ENCODE assay signal across 11 cellular contexts in the genomic region with DNA sequence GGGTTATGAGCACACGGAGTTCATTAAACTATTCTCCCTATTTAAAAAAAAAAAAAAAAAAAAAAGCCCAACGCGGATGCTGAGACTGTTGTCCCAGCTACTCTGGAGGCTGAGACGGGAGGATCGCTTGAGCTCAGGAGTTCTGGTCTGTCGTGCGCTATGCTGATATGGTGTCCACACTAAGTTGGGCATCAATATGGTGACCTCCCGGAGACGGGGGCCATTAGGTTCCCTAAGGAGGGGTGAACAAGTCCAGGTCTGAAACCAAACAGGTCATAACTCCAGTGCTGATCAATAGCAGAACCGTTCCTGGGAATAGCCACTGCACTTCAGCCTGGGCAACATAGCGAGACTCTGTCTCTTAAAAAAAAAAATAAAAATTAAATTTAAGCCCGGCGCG. TPM values are rescaled to one million over a fixed set of nuclear protein-coding genes. Genes with fewer than 3 reads are reported as not detected.
A peak's percentile ranks its signal among the peaks of the same experiment; 100 is the strongest.
DNase-seq lines count a peak whose midpoint lies in the region; ATAC-seq, FAIRE-seq and TF ChIP-seq lines count a peak whose summit lies in the region.
"Had no signal": no experiment of that assay in that cellular context is flagged by ENCODE, and none has a peak within 500 bp of the region (broad histone marks: within the 10 kb centered on the region; RNA-seq: fewer than 3 reads in every experiment).

No MANE protein-coding gene starts in this region.

- TF ChIP-seq CTCF in CD8-positive, alpha-beta T cell (IDR thresholded peaks at IDR 0.05) = no peak
- no peak for TF ChIP-seq CTCF in OCI-LY7 (conservative IDR thresholded peaks at IDR 0.05; ENCODE audit: low read length)

- no peaks in the 10 kb centered on the region for H3K36me3 Mint-ChIP-seq in CD8-positive, alpha-beta T cell
- H3K36me3 Mint-ChIP-seq in naive thymus-derived CD8-positive, alpha-beta T cell = peaks cover 0 to 2% (median 0%) of the 10 kb centered on the region in 3 donors

- peak overlapping the region; percentile 62 for H3K4me2 ChIP-seq in OCI-LY7 (ENCODE audit: low read length)

- peaks cover 7% of the 10 kb centered on the region for H3K4me1 Mint-ChIP-seq in CD8-positive, alpha-beta T cell (ENCODE audit: low read depth)
- H3K4me1 Mint-ChIP-seq in naive thymus-derived CD8-positive, alpha-beta T cell = peaks cover 4 to 10% (median 5%) of the 10 kb centered on the region in 4 donors

- H3K4me1 ChIP-seq in CD8-positive, alpha-beta T cell (ENCODE audit: insufficient read depth, low read length) = peaks cover 12% of the 10 kb centered on the region
- H3K4me1 ChIP-seq in OCI-LY7 (ENCODE audit: insufficient read depth, low read length, poor library complexity, severe bottlenecking) (peaks cover 7% of the 10 kb centered on the region), small intestine (ENCODE audit: control insufficient read depth in 2 of 2, insufficient read depth in 1 of 2, low read depth in 1 of 2, low read length in 1 of 2) (no peaks in the 10 kb centered on the region)

- peak in 1 of 7 experiments; percentile 39 for DNase-seq in CD8-positive, alpha-beta T cell
- DNase-seq in OCI-LY7 (ENCODE audit: low spot score) (no peak), ecto neural progenitor cell (ENCODE audit: low spot score) (peak; percentile 36), NCI-H1048 (lab: John Stamatoyannopoulos, UW) (no peak), GM12891 (ENCODE audit: insufficient read length, low spot score) (no peak), small intestine (no peak), NCI-H524 (lab: John Stamatoyannopoulos, UW) (no peak)
- DNase-seq in naive thymus-derived CD8-positive, alpha-beta T cell = peak in 2 of 10 donors; percentile 13 to 52
- DNase-seq: kidney had no signal

- H3K27me3 ChIP-seq in CD8-positive, alpha-beta T cell (ENCODE audit: insufficient read depth, low read length) = peaks cover 9% of the 10 kb centered on the region
- H3K27me3 ChIP-seq in small intestine (ENCODE audit: control insufficient read depth in 2 of 2, insufficient read depth in 2 of 2, low read length in 2 of 2) = peaks cover 0 to 6% of the 10 kb centered on the region in 2 donors

- peak overlapping the region; percentile 80 for H3K4me3 ChIP-seq in CD8-positive, alpha-beta T cell (ENCODE audit: low read depth, low read length)
- H3K4me3 ChIP-seq in OCI-LY7 (ENCODE audit: low read depth, low read length, poor library complexity, severe bottlenecking) = no peak overlapping the region
- no peak overlapping the region for H3K4me3 ChIP-seq in small intestine (ENCODE audit: low read depth in 1 of 2, low read length in 2 of 2)

- H3K27ac ChIP-seq in CD8-positive, alpha-beta T cell (ENCODE audit: low read depth, low read length) = no peak overlapping the region
- H3K27ac ChIP-seq in OCI-LY7 (ENCODE audit: low read depth, low read length, poor library complexity, severe bottlenecking) (no peak overlapping the region), small intestine (ENCODE audit: low read depth in 1 of 2, low read length in 1 of 2) (no peak overlapping the region)

- ATAC-seq in CD8-positive, alpha-beta T cell = no peak
- ATAC-seq in naive thymus-derived CD8-positive, alpha-beta T cell = no peak

- 66 to 69% (median 67%) methylated on average over 14 of the region's 14 CpGs for WGBS in small intestine, 3 donors

- H3K4me3 Mint-ChIP-seq in CD8-positive, alpha-beta T cell = peak overlapping the region; percentile 80
- peak overlapping the region; percentile 82 to 93 (median 87) for H3K4me3 Mint-ChIP-seq in naive thymus-derived CD8-positive, alpha-beta T cell

- H3K36me3 ChIP-seq in CD8-positive, alpha-beta T cell (ENCODE audit: insufficient read depth, low read length) = no peaks in the 10 kb centered on the region
- no peaks in the 10 kb centered on the region for H3K36me3 ChIP-seq in OCI-LY7 (ENCODE audit: insufficient read depth, low read length)
- no peaks in the 10 kb centered on the region for H3K36me3 ChIP-seq in small intestine (ENCODE audit: control insufficient read depth in 2 of 2, insufficient read depth in 2 of 2, low read length in 2 of 2)

- no peak overlapping the region; the same call in 1 of the 2 replicates for H2AFZ ChIP-seq in OCI-LY7 (ENCODE audit: low read length)

- no peaks in the 10 kb centered on the region for H4K20me1 ChIP-seq in OCI-LY7 (ENCODE audit: insufficient read depth, low read length)

- no peaks in the 10 kb centered on the region for H3K9me3 Mint-ChIP-seq in CD8-positive, alpha-beta T cell
- no peaks in the 10 kb centered on the region for H3K9me3 Mint-ChIP-seq in naive thymus-derived CD8-positive, alpha-beta T cell

- BruUV-seq in OCI-LY7 (replicated peaks; lab: Mats Ljungman, UMichigan) = no TSS peak

- no peak overlapping the region for H3K27ac Mint-ChIP-seq in CD8-positive, alpha-beta T cell
- H3K27ac Mint-ChIP-seq in naive thymus-derived CD8-positive, alpha-beta T cell = peak overlapping the region in 1 of 10 donors; percentile 64

- POLR2A ChIA-PET in CD8-positive, alpha-beta T cell (lab: Charles Lee) = interaction anchor here (0.7 to 1.1 kb wide), 3 partner anchors 19 to 1847 kb away, joined by 3 to 4 read pairs (median 4); a partner anchor contains a TSS
- POLR2A ChIA-PET in OCI-LY7 (lab: Charles Lee) = interaction anchor here (0.6 kb wide), 1 partner anchor 17 kb away, joined by 4 read pairs; no protein-coding TSS in a partner anchor
- POLR2A ChIA-PET in naive thymus-derived CD8-positive, alpha-beta T cell (lab: Charles Lee) = interaction anchor here (0.7 to 2.0 kb wide), 4 partner anchors 11 to 102 kb away, joined by 3 to 6 read pairs (median 4); a partner anchor contains a TSS

- no peaks in the 10 kb centered on the region for H3K79me2 ChIP-seq in OCI-LY7 (ENCODE audit: insufficient read depth, low read depth, low read length)

- H3K27me3 Mint-ChIP-seq in CD8-positive, alpha-beta T cell (ENCODE audit: low read depth) = peaks cover 28% of the 10 kb centered on the region
- H3K27me3 Mint-ChIP-seq in naive thymus-derived CD8-positive, alpha-beta T cell = peaks cover 21 to 41% (median 32%) of the 10 kb centered on the region in 5 donors

- CTCF ChIA-PET in CD8-positive, alpha-beta T cell (lab: Charles Lee) = interaction anchor here (0.6 to 6.1 kb wide), 16 partner anchors 9 to 1705 kb away, joined by 3 to 53 read pairs (median 8); a partner anchor contains a TSS
- CTCF ChIA-PET in OCI-LY7 (lab: Charles Lee; ENCODE audit: unreplicated experiment) = no interaction called here

- no peaks in the 10 kb centered on the region for H3K9me3 ChIP-seq in CD8-positive, alpha-beta T cell (ENCODE audit: low read length)
- H3K9me3 ChIP-seq in OCI-LY7 (ENCODE audit: low read length) = no peaks in the 10 kb centered on the region
- no peaks in the 10 kb centered on the region for H3K9me3 ChIP-seq in small intestine (ENCODE audit: control insufficient read depth, low read depth)

- no peak for TF ChIP-seq POLR2A in GM12891 (IDR thresholded peaks at IDR 0.05; ENCODE audit: low read depth, low read length)

- intact Hi-C loops in CD8-positive, alpha-beta T cell (cut with DNase I, micrococcal nuclease) = loop anchor here (1.0 to 10.0 kb wide), 6 partner anchors 11 to 411 kb away; a partner anchor contains a TSS
- intact Hi-C loops in OCI-LY7 (cut with micrococcal nuclease; ENCODE audit: unreplicated experiment) = loop anchor here (1.0 kb wide), 1 partner anchor 12 kb away; no protein-coding TSS in a partner anchor

- FAIRE-seq in GM12891 (lab: Jason Lieb, UNC) = no peak
- no peak for FAIRE-seq in small intestine (lab: Jason Lieb, UNC)
- FAIRE-seq: kidney had no signal

- H3K9me2 ChIP-seq in OCI-LY7 (ENCODE audit: insufficient read depth, low read length) = no peaks in the 10 kb centered on the region

TF ChIP-seq in GM12891, 5 proteins besides CTCF, POLR2A, EP300 and RAD21:
- TF ChIP-seq POLR2AphosphoS5 (IDR thresholded peaks at IDR 0.05; ENCODE audit: low read depth, low read length) = no peak
- TF ChIP-seq PAX5 (IDR thresholded peaks at IDR 0.05; ENCODE audit: insufficient read depth, low read length, severe bottlenecking) = no peak
- no peak for TF ChIP-seq TAF1 (IDR thresholded peaks at IDR 0.05; ENCODE audit: low read depth, low read length)
- no peak for TF ChIP-seq POU2F2 (IDR thresholded peaks at IDR 0.05; ENCODE audit: low read depth, low read length)
- no peak for TF ChIP-seq SPI1 (IDR thresholded peaks at IDR 0.05; ENCODE audit: low read depth, low read length)

RNA-seq across cellular contexts. Expression of a gene that starts 12.9 kb away (rescaled TPM):
- total RNA-seq in CD8-positive, alpha-beta T cell = 1 to 10 TPM in 1 of 2 experiments, under 1 TPM in 1; 0.69 to 1.7 TPM
- not detected in 2 replicates for total RNA-seq in OCI-LY7 (2014; rRNA removed; shearing (Covaris generic))
- total RNA-seq in OCI-LY7 (2022) = not detected in 2 replicates
- 1 to 10 TPM; 1.3 to 1.6 TPM for total RNA-seq in naive thymus-derived CD8-positive, alpha-beta T cell
- not detected for polyA plus RNA-seq in naive thymus-derived CD8-positive, alpha-beta T cell
- 0.14 TPM for polyA plus RNA-seq in GM12891 (2012; ENCODE audit: low read depth, missing spikeins)
- 1 to 10 TPM; 2.1 to 2.4 (median 2.2) TPM for polyA plus RNA-seq in small intestine
- total RNA-seq: Daoy had no signal

RNA-seq across cellular contexts. Expression of a gene that starts 29.2 kb away (rescaled TPM):
- total RNA-seq in CD8-positive, alpha-beta T cell = 10 to 100 TPM; 23.1 to 28.1 TPM
- 26.7 and 34.5 TPM in 2 replicates for total RNA-seq in OCI-LY7 (2014; rRNA removed; shearing (Covaris generic))
- total RNA-seq in OCI-LY7 (2022) = 45.8 and 57.7 TPM in 2 replicates
- total RNA-seq in naive thymus-derived CD8-positive, alpha-beta T cell = 10 to 100 TPM; 58.1 to 63.1 TPM
- polyA plus RNA-seq in naive thymus-derived CD8-positive, alpha-beta T cell = 10 to 100 TPM; 33.7 to 40.6 (median 39.9) TPM
- polyA plus RNA-seq in GM12891 (2012; ENCODE audit: low read depth, missing spikeins) = 24.3 TPM
- 10 to 100 TPM in 2 of 3 donors, 1 to 10 TPM in 1; 9.8 to 49.8 (median 14.3) TPM for polyA plus RNA-seq in small intestine

RNA-seq across cellular contexts. Expression of a gene that starts 29.8 kb away (rescaled TPM):
- total RNA-seq in CD8-positive, alpha-beta T cell = not detected
- total RNA-seq in OCI-LY7 (2014; rRNA removed; shearing (Covaris generic)) = not detected in 2 replicates
- not detected in 2 replicates for total RNA-seq in OCI-LY7 (2022)
- total RNA-seq in naive thymus-derived CD8-positive, alpha-beta T cell = not detected
- polyA plus RNA-seq in naive thymus-derived CD8-positive, alpha-beta T cell = not detected
- polyA plus RNA-seq in GM12891 (2012; ENCODE audit: low read depth, missing spikeins) = not detected
- polyA plus RNA-seq in small intestine = under 1 TPM in 1 of 3 donors, not detected in 2; 0.21 TPM
- total RNA-seq: dermis microvascular lymphatic vessel endothelial cell had no signal
